In the genomic region with DNA sequence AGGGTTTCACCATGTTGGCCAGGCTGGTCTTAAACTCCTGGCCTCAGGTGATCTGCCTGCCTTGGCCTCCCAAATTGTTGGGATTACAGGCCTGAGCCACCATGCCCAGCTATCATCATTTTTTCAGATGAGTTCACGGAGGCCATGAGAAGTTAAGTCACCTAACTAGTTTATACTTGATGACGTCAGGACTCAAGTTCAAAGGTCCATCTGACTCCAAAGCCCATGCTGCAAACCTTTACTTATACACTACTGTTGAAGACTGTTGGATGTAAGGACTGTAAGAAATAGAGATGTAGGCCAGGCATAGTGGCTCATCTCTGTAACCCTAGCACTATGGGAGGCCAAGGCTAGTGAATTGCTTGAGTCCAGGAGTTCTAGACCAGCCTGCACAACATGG, we compare ENCODE assay signal across 5 cellular contexts.
"Had no signal": no experiment of that assay in that cellular context is flagged by ENCODE, and none has a peak within 500 bp of the region (broad histone marks: within the 10 kb centered on the region; RNA-seq: fewer than 3 reads in every experiment).

No MANE protein-coding gene starts in this region.

- FAIRE-seq: HTR-8/SVneo had no signal

- H3K27ac ChIP-seq: HL-60 had no signal

- DNase-seq: IMR-90, KBM-7, KG1 had no signal
